Comparison of ENCODE assay signal across 12 cellular contexts in genomic region chr9:135215571-135216161, GRCh38.
DNase-seq lines count a peak whose midpoint lies in the region; ATAC-seq and TF ChIP-seq lines count a peak whose summit lies in the region.
"Had no signal": no experiment of that assay in that cellular context is flagged by ENCODE, and none has a peak within 500 bp of the region (broad histone marks: within the 10 kb centered on the region; RNA-seq: fewer than 3 reads in every experiment).

No MANE protein-coding gene starts in this region.

- no peak for TF ChIP-seq POLR2A in sigmoid colon (IDR thresholded peaks at IDR 0.05)

- H3K4me1 ChIP-seq in heart right ventricle (peaks cover 3 to 58% (median 24%) of the 10 kb centered on the region in 9 donors), sigmoid colon (peaks cover 0 to 23% (median 10%) of the 10 kb centered on the region in 4 donors)

- CTCF ChIA-PET in RWPE1 (lab: Yijun Ruan, JAX) = interaction anchor here (0.6 kb wide), 2 partner anchors 223 to 766 kb away, joined by 3 to 4 read pairs; no protein-coding TSS in a partner anchor

- POLR2A ChIA-PET in RWPE1 (lab: Yijun Ruan, JAX; ENCODE audit: low non-redundant PET) = no interaction called here

- intact Hi-C loops in heart right ventricle (cut with DNase I) (no loop called here), sigmoid colon (cut with DNase I) (no loop called here)

- peak; percentile 51 for DNase-seq in MG63
- no peak for DNase-seq in RWPE1 (ENCODE audit: low spot score)
- peak; percentile 38 to 61 for DNase-seq in heart right ventricle
- DNase-seq in sigmoid colon = peak; percentile 57
- no peak for DNase-seq in activated gamma-delta T cell (lab: John Stamatoyannopoulos, UW)
- no peak for DNase-seq in NOMO-1 (lab: John Stamatoyannopoulos, UW; ENCODE audit: unreplicated experiment in 2 of 2)
- no peak for DNase-seq in mesenteric fat pad (ENCODE audit: low spot score)
- DNase-seq in SKM-1 treated with dmso at 0.1 percent for 144 hours (lab: John Stamatoyannopoulos, UW; ENCODE audit: unreplicated experiment) = no peak
- DNase-seq: activated CD4-positive, CD25-positive, alpha-beta regulatory T cell treated with anti-CD3 and anti-CD28 coated beads, Interleukin-2, amount 50 U/mL, for 72 hours; brain microvascular endothelial cell; mesenchymal stem cell; NCI-H526 had no signal

- H3K4me3 ChIP-seq in MG63 (no peak overlapping the region), heart right ventricle (no peak overlapping the region), sigmoid colon (no peak overlapping the region)

- H3K9me3 ChIP-seq in MG63 = no peaks in the 10 kb centered on the region
- H3K9me3 ChIP-seq in heart right ventricle = peaks cover 0 to 15% (median 0%) of the 10 kb centered on the region in 11 donors
- no peaks in the 10 kb centered on the region for H3K9me3 ChIP-seq in sigmoid colon

- 41 to 48% methylated on average over 14 of the region's 14 CpGs for WGBS in heart right ventricle, 2 donors
- WGBS in sigmoid colon, 2 donors = 33 to 55% methylated on average over 14 of the region's 14 CpGs

- H3K36me3 ChIP-seq in MG63 = no peaks in the 10 kb centered on the region
- H3K36me3 ChIP-seq in heart right ventricle = no peaks in the 10 kb centered on the region
- H3K36me3 ChIP-seq in sigmoid colon = no peaks in the 10 kb centered on the region
- H3K36me3 ChIP-seq: brain microvascular endothelial cell had no signal

- no peaks in the 10 kb centered on the region for H3K27me3 ChIP-seq in MG63
- peaks cover 0 to 66% (median 32%) of the 10 kb centered on the region in 7 donors for H3K27me3 ChIP-seq in heart right ventricle
- H3K27me3 ChIP-seq in sigmoid colon = peaks cover 11 to 69% (median 29%) of the 10 kb centered on the region in 3 donors
- H3K27me3 ChIP-seq: brain microvascular endothelial cell had no signal

- peak overlapping the region; percentile 14; the same call in 1 of the 2 replicates for H3K27ac ChIP-seq in RWPE1
- no peak overlapping the region for H3K27ac ChIP-seq in heart right ventricle
- no peak overlapping the region for H3K27ac ChIP-seq in sigmoid colon
- H3K27ac ChIP-seq: brain microvascular endothelial cell had no signal

- ATAC-seq in heart right ventricle = peak in 7 of 8 donors; percentile 41 to 73 (median 57)

- no peak for TF ChIP-seq EP300 in sigmoid colon (IDR thresholded peaks at IDR 0.05)

- TF ChIP-seq CTCF in RWPE1 (conservative IDR thresholded peaks at IDR 0.05; ENCODE audit: low read depth) = no peak
- TF ChIP-seq CTCF in heart right ventricle (IDR thresholded peaks at IDR 0.05) = no peak
- no peak for TF ChIP-seq CTCF in sigmoid colon (IDR thresholded peaks at IDR 0.05)

Comparison
In these comparisons a context has a peak if more than half of its experiments do, and no peak if none do; other contexts are left out.
1. DNase-seq: peak in MG63 (single experiment), heart right ventricle (2 of 2) and sigmoid colon (single experiment); none in RWPE1 (single experiment), activated gamma-delta T cell (single experiment), NOMO-1 (0 of 2), mesenteric fat pad (single experiment) and SKM-1 treated with dmso at 0.1 percent for 144 hours (single experiment).